Comparison of ENCODE assay signal across 8 cellular contexts in genomic region chr16:14071576-14072271, GRCh38. TPM values are rescaled to one million over a fixed set of nuclear protein-coding genes. Genes with fewer than 3 reads are reported as not detected.
DNase-seq lines count a peak whose midpoint lies in the region; ATAC-seq and TF ChIP-seq lines count a peak whose summit lies in the region.

No MANE protein-coding gene starts in this region.

- H3K4me1 Mint-ChIP-seq in CD4-positive, CD25-positive, alpha-beta regulatory T cell, result peaks cover 0 to 22% (median 12%) of the 10 kb centered on the region in 4 donors

- H3K27ac ChIP-seq in CD4-positive, CD25-positive, alpha-beta regulatory T cell (ENCODE audit: insufficient read depth, low read length, poor library complexity, severe bottlenecking), result no peak overlapping the region
- H3K27ac ChIP-seq in KMS-11 (peak overlapping the region; percentile 9; the same call in 1 of the 2 replicates), mammary epithelial cell (ENCODE audit: insufficient read depth, low read depth, low read length) (peak overlapping the region; percentile 44), lung (ENCODE audit: low read depth in 1 of 2, low read length in 1 of 2) (peak overlapping the region; percentile 79 to 88), tibial artery (peak overlapping the region; percentile 78 to 82)

- CTCF ChIA-PET in mammary epithelial cell (lab: Charles Lee; ENCODE audit: low non-redundant PET), result no interaction called here

- H3K4me2 ChIP-seq in KMS-11, result peak overlapping the region; percentile 92
- H3K4me2 ChIP-seq in mammary epithelial cell (ENCODE audit: insufficient read depth, low read depth, low read length), result peak overlapping the region; percentile 74

- WGBS in mammary epithelial cell (ENCODE audit: low coverage, missing lambda C conversion rate), result 25% methylated on average over 10 of the region's 32 CpGs
- 2% methylated on average over 32 of the region's 32 CpGs for WGBS in lung, 2 donors

- peaks cover 6% of the 10 kb centered on the region for H3K27me3 Mint-ChIP-seq in CD4-positive, CD25-positive, alpha-beta regulatory T cell

- peak overlapping the region; percentile 89 to 96 (median 91) for H3K4me3 Mint-ChIP-seq in CD4-positive, CD25-positive, alpha-beta regulatory T cell

- peaks cover 4% of the 10 kb centered on the region for H3K36me3 Mint-ChIP-seq in CD4-positive, CD25-positive, alpha-beta regulatory T cell

- H2AFZ ChIP-seq in KMS-11 (ENCODE audit: low read depth) (peak overlapping the region; percentile 97), mammary epithelial cell (ENCODE audit: low read depth, low read length) (peak overlapping the region; percentile 92)

- dilution Hi-C loops in mammary epithelial cell (cut with HindIII; ENCODE audit: low sequenced_read_pairs), result no loop called here

- H3K79me2 ChIP-seq in KMS-11 (ENCODE audit: insufficient read depth, low read depth) (0 out of 2 replicates have a peak, but pooled peaks cover 10% of the 10 kb centered on the region), mammary epithelial cell (ENCODE audit: insufficient read depth, low read length) (peaks cover 47% of the 10 kb centered on the region)

- no TSS peak for BruUV-seq in mammary epithelial cell (replicated peaks; lab: Mats Ljungman, UMichigan)

- peak in 1 of 3 donors; percentile 33 for DNase-seq in CD4-positive, CD25-positive, alpha-beta regulatory T cell
- DNase-seq in mammary epithelial cell (peak; percentile 15), lung (ENCODE audit: low spot score) (no peak), tibial artery (peak in 1 of 2 donors; percentile 28), AML-193 (lab: John Stamatoyannopoulos, UW) (no peak), HuH-7.5 (ENCODE audit: low spot score) (no peak)

- in situ Hi-C loops in mammary epithelial cell (cut with MboI; ENCODE audit: low sequenced_read_pairs in 2 of 2), result loop anchor here in 1 of 2 donors (10.0 kb wide), 1 partner anchor 147 kb away; the partner anchor contains the start of gene ERCC4

- peaks cover 10% of the 10 kb centered on the region for H3K4me1 ChIP-seq in CD4-positive, CD25-positive, alpha-beta regulatory T cell (ENCODE audit: control insufficient read depth, insufficient read depth, low read length, poor library complexity, severe bottlenecking)
- H3K4me1 ChIP-seq in KMS-11 (ENCODE audit: low read depth, poor library complexity, severe bottlenecking) (peaks cover 15% of the 10 kb centered on the region), mammary epithelial cell (ENCODE audit: insufficient read depth, low read length) (peaks cover 18% of the 10 kb centered on the region), lung (ENCODE audit: control insufficient read depth in 2 of 2, insufficient read depth in 2 of 2, low read length in 2 of 2) (peaks cover 5 to 8% of the 10 kb centered on the region in 2 donors), tibial artery (peaks cover 0 to 39% (median 13%) of the 10 kb centered on the region in 4 donors)

- H4K20me1 ChIP-seq in KMS-11 (ENCODE audit: insufficient read depth) (no peaks in the 10 kb centered on the region; the same call in 1 of the 2 replicates), mammary epithelial cell (ENCODE audit: insufficient read depth, low read length) (no peaks in the 10 kb centered on the region)

- no peaks in the 10 kb centered on the region for H3K36me3 ChIP-seq in CD4-positive, CD25-positive, alpha-beta regulatory T cell (ENCODE audit: control insufficient read depth, insufficient read depth, low read length)
- H3K36me3 ChIP-seq in KMS-11 (ENCODE audit: insufficient read depth), result no peaks in the 10 kb centered on the region
- no peaks in the 10 kb centered on the region for H3K36me3 ChIP-seq in mammary epithelial cell (ENCODE audit: insufficient read depth, low read length)
- no peaks in the 10 kb centered on the region for H3K36me3 ChIP-seq in lung (ENCODE audit: control insufficient read depth in 2 of 2, insufficient read depth in 2 of 2, low read length in 2 of 2)
- no peaks in the 10 kb centered on the region for H3K36me3 ChIP-seq in tibial artery

- intact Hi-C loops in mammary epithelial cell (cut with micrococcal nuclease), result loop anchor here (2.0 kb wide), 1 partner anchor 149 kb away; no protein-coding TSS in a partner anchor
- intact Hi-C loops in tibial artery (cut with DNase I; ENCODE audit: low total_unique reads), result loop anchor here (10.0 kb wide), 2 partner anchors 53 to 113 kb away; no protein-coding TSS in a partner anchor

- peak overlapping the region in 2 of 3 donors; percentile 85 for H3K27ac Mint-ChIP-seq in CD4-positive, CD25-positive, alpha-beta regulatory T cell

- TF ChIP-seq CTCF in KMS-11 (conservative IDR thresholded peaks at IDR 0.05; ENCODE audit: low read depth, low read length) (no peak), mammary epithelial cell (conservative IDR thresholded peaks at IDR 0.05 in 1 of 2, IDR thresholded peaks at IDR 0.05 in 1 of 2; ENCODE audit: extremely low read depth in 1 of 2, insufficient read depth in 1 of 2, low read depth in 1 of 2, low read length in 2 of 2) (no peak), lung (IDR thresholded peaks at IDR 0.05; ENCODE audit: control extremely low read depth, extremely low read depth) (no peak), tibial artery (IDR thresholded peaks at IDR 0.05) (no peak)

- H3K27me3 ChIP-seq in CD4-positive, CD25-positive, alpha-beta regulatory T cell (ENCODE audit: control insufficient read depth, insufficient read depth, low read length), result no peaks in the 10 kb centered on the region
- no peaks in the 10 kb centered on the region for H3K27me3 ChIP-seq in KMS-11 (ENCODE audit: insufficient read depth, low read depth)
- H3K27me3 ChIP-seq in mammary epithelial cell (ENCODE audit: insufficient read depth, low read length), result no peaks in the 10 kb centered on the region
- no peaks in the 10 kb centered on the region for H3K27me3 ChIP-seq in lung (ENCODE audit: control insufficient read depth, insufficient read depth)
- H3K27me3 ChIP-seq in tibial artery, result no peaks in the 10 kb centered on the region

- no peaks in the 10 kb centered on the region for H3K9me3 ChIP-seq in CD4-positive, CD25-positive, alpha-beta regulatory T cell (ENCODE audit: control insufficient read depth in 2 of 2, low read length in 2 of 2)
- H3K9me3 ChIP-seq in mammary epithelial cell (replicated peaks; ENCODE audit: insufficient read depth, low read length) (no peaks in the 10 kb centered on the region), lung (ENCODE audit: control insufficient read depth in 2 of 2, insufficient read depth in 1 of 2, low read length in 1 of 2) (no peaks in the 10 kb centered on the region), tibial artery (no peaks in the 10 kb centered on the region)

- no peaks in the 10 kb centered on the region for H3K9me3 Mint-ChIP-seq in CD4-positive, CD25-positive, alpha-beta regulatory T cell

- peak; percentile 24 to 26 for ATAC-seq in CD4-positive, CD25-positive, alpha-beta regulatory T cell (ENCODE audit: low read depth in 2 of 2)
- peak; percentile 28 for ATAC-seq in GM19324 (IDR thresholded peaks at IDR 0.05; ENCODE audit: low FRiP score, unreplicated experiment)
- no peak for ATAC-seq in lung (ENCODE audit: insufficient read depth, low FRiP score)

- peak overlapping the region; percentile 42 for H3K4me3 ChIP-seq in CD4-positive, CD25-positive, alpha-beta regulatory T cell (ENCODE audit: low read depth, low read length)
- H3K4me3 ChIP-seq in KMS-11 (IDR thresholded peaks at IDR 0.05; ENCODE audit: insufficient read depth, low read depth, low read length) (peak overlapping the region; percentile 34), mammary epithelial cell (replicated peaks in 1 of 3; ENCODE audit: insufficient read depth in 1 of 3, low read depth in 2 of 3, low read length in 3 of 3) (peak overlapping the region; percentile 73 to 94 (median 79)), lung (peak overlapping the region; percentile 84), tibial artery (peak overlapping the region; percentile 77 to 83)

- peak overlapping the region; percentile 81 for H3K9ac ChIP-seq in KMS-11
- peak overlapping the region; percentile 73 for H3K9ac ChIP-seq in mammary epithelial cell (ENCODE audit: insufficient read depth, low read length)

RNA-seq across cellular contexts. Expression of gene MRTFB, which starts 0.6 kb away (rescaled TPM):
- 21.9 TPM for total RNA-seq in CD4-positive, CD25-positive, alpha-beta regulatory T cell
- polyA plus RNA-seq in CD4-positive, CD25-positive, alpha-beta regulatory T cell, result 1 to 10 TPM; 3.2 to 5.3 (median 4.0) TPM
- total RNA-seq in mammary epithelial cell, result 10 to 100 TPM; 22.8 to 33.8 TPM
- 9.2 TPM for polyA plus RNA-seq in mammary epithelial cell
- polyA minus RNA-seq in mammary epithelial cell, result 62.2 TPM
- 10 to 100 TPM; 45.5 to 50.9 TPM for total RNA-seq in lung
- 10 to 100 TPM in 1 of 2 donors, 1 to 10 TPM in 1; 8.8 to 10.1 TPM for polyA plus RNA-seq in lung

Comparison
In these comparisons a context has a peak if more than half of its experiments do, and no peak if none do; other contexts are left out.
1. H3K4me3 ChIP-seq: peak in every context shown above with its lines; median percentile 84 in lung; 80 in tibial artery; 79 in mammary epithelial cell; 42 in CD4-positive, CD25-positive, alpha-beta regulatory T cell; 34 in KMS-11.